ENCODE assay signal across 15 cellular contexts in the genomic region with DNA sequence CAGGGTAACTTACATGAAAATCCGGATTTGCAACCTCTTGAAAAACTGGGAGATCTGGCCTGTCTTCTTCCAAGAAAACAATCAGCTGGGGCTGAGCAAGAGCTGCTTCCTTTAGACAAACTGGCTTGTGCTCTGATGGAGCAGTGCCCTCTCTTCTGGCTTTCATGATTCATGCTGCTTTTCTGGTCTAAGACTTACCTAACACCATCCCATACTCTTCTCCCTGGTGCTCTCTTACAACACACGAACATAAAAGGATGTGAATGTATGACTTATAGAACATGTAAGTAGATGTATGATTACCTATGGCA. TPM values are rescaled to one million over a fixed set of nuclear protein-coding genes. Genes with fewer than 3 reads are reported as not detected.
DNase-seq lines count a peak whose midpoint lies in the region; ATAC-seq, FAIRE-seq and TF ChIP-seq lines count a peak whose summit lies in the region.
"Had no signal": no experiment of that assay in that cellular context is flagged by ENCODE, and none has a peak within 500 bp of the region (broad histone marks: within the 10 kb centered on the region; RNA-seq: fewer than 3 reads in every experiment).

No MANE protein-coding gene starts in this region.

- H4K20me1 ChIP-seq in IMR-90 (ENCODE audit: insufficient read depth, low read length), result peaks cover 80% of the 10 kb centered on the region

- no peak overlapping the region for H2AK9ac ChIP-seq in IMR-90 (replicated peaks; ENCODE audit: low read depth, low read length, poor library complexity)

- no peak overlapping the region for H3K27ac Mint-ChIP-seq in stimulated activated effector memory CD8-positive, alpha-beta T cell treated with anti-CD3 and anti-CD28 coated beads, Interleukin-12 subunit alpha, Interleukin-12 subunit beta, amount 100 ng/mL, for 72 hours
- H3K27ac Mint-ChIP-seq: activated CD8-positive, alpha-beta T cell treated with anti-CD3 and anti-CD28 coated beads for 36 hours; activated naive CD4-positive, alpha-beta T cell treated with anti-CD3 and anti-CD28 coated beads, Interleukin-2, amount 50 U/mL, for 24 hours; T-helper 17 cell had no signal

- CTCF ChIA-PET in A549 (lab: Yijun Ruan, JAX), result interaction anchor here (0.6 to 2.5 kb wide), 7 partner anchors 10 to 263 kb away, joined by 3 to 14 read pairs (median 3); a partner anchor contains a TSS
- CTCF ChIA-PET in IMR-90 (lab: Yijun Ruan, JAX), result interaction anchor here (1.0 kb wide), 1 partner anchor 113 kb away, joined by 5 read pairs; no protein-coding TSS in a partner anchor

- TF ChIP-seq POLR2A in A549 (IDR thresholded peaks at IDR 0.05; ENCODE audit: low read length) (no peak), IMR-90 (IDR thresholded peaks at IDR 0.05; ENCODE audit: low read depth, low read length) (no peak)

- H3K4me2 ChIP-seq in A549, result peak overlapping the region; percentile 50
- no peak overlapping the region for H3K4me2 ChIP-seq in IMR-90 (ENCODE audit: low read depth, low read length)

- no peak overlapping the region for H3K4ac ChIP-seq in IMR-90 (ENCODE audit: low read depth, low read length)

- H3K79me1 ChIP-seq in IMR-90 (ENCODE audit: low read depth in 1 of 2, low read length in 2 of 2), result peaks cover 14 to 70% of the 10 kb centered on the region in 2 experiments; a peak in 3 of 4 replicates

- H2AK5ac ChIP-seq in IMR-90 (ENCODE audit: low read depth, low read length), result no peak overlapping the region

- peaks cover 4% of the 10 kb centered on the region for H3K9me3 Mint-ChIP-seq in stimulated activated effector memory CD8-positive, alpha-beta T cell treated with anti-CD3 and anti-CD28 coated beads, Interleukin-12 subunit alpha, Interleukin-12 subunit beta, amount 100 ng/mL, for 72 hours

- peak; percentile 83 for FAIRE-seq in A549 (lab: Jason Lieb, UNC)

- no peaks in the 10 kb centered on the region for H3K36me3 Mint-ChIP-seq in stimulated activated effector memory CD8-positive, alpha-beta T cell treated with anti-CD3 and anti-CD28 coated beads, Interleukin-12 subunit alpha, Interleukin-12 subunit beta, amount 100 ng/mL, for 72 hours

- H3K14ac ChIP-seq in IMR-90 (replicated peaks; ENCODE audit: low read depth, low read length), result no peak overlapping the region

- no peak overlapping the region for H3K23ac ChIP-seq in IMR-90 (ENCODE audit: low read depth, low read length)

- H3K4me1 Mint-ChIP-seq in stimulated activated effector memory CD8-positive, alpha-beta T cell treated with anti-CD3 and anti-CD28 coated beads, Interleukin-12 subunit alpha, Interleukin-12 subunit beta, amount 100 ng/mL, for 72 hours, result no peaks in the 10 kb centered on the region
- H3K4me1 Mint-ChIP-seq: activated naive CD4-positive, alpha-beta T cell treated with anti-CD3 and anti-CD28 coated beads, Interleukin-2, amount 50 U/mL, for 24 hours; T-helper 17 cell had no signal

- H4K8ac ChIP-seq in IMR-90 (ENCODE audit: low read depth in 2 of 2, low read length in 2 of 2), result no peak overlapping the region

- H3K9ac ChIP-seq in IMR-90 (ENCODE audit: low read depth, low read length), result no peak overlapping the region

- POLR2A ChIA-PET in A549 (lab: Yijun Ruan, JAX) (interaction anchor here (1.4 kb wide), 1 partner anchor 9 kb away, joined by 4 read pairs; a partner anchor contains a TSS), IMR-90 (lab: Charles Lee; ENCODE audit: unreplicated experiment) (no interaction called here)

- no peak overlapping the region for H4K91ac ChIP-seq in IMR-90 (ENCODE audit: insufficient read depth, low read depth, low read length)

- H2AFZ ChIP-seq in IMR-90 (replicated peaks; ENCODE audit: low read length, poor library complexity), result no peak overlapping the region

- TF ChIP-seq EP300 in A549 (IDR thresholded peaks at IDR 0.05), result no peak

- no peak overlapping the region for H3K4me3 Mint-ChIP-seq in stimulated activated effector memory CD8-positive, alpha-beta T cell treated with anti-CD3 and anti-CD28 coated beads, Interleukin-12 subunit alpha, Interleukin-12 subunit beta, amount 100 ng/mL, for 72 hours
- H3K4me3 Mint-ChIP-seq: activated CD8-positive, alpha-beta T cell treated with anti-CD3 and anti-CD28 coated beads for 36 hours; activated naive CD4-positive, alpha-beta T cell treated with anti-CD3 and anti-CD28 coated beads, Interleukin-2, amount 50 U/mL, for 24 hours; T-helper 17 cell had no signal

- H3K4me1 ChIP-seq in A549 (peaks cover 67% of the 10 kb centered on the region), IMR-90 (ENCODE audit: control insufficient read depth, insufficient read depth, low read length) (peaks cover 6% of the 10 kb centered on the region)

- dilution Hi-C loops in IMR-90 (cut with HindIII; ENCODE audit: low sequenced_read_pairs, unreplicated experiment), result no loop called here

- no peak overlapping the region for H3K56ac ChIP-seq in IMR-90 (ENCODE audit: extremely low read depth, insufficient read depth, low read length)

- H3K4me3 ChIP-seq in A549 (no peak overlapping the region), IMR-90 (ENCODE audit: insufficient read depth, low read depth, low read length) (no peak overlapping the region), cardiac fibroblast (replicated peaks in 1 of 2; ENCODE audit: low read depth in 2 of 2, low read length in 2 of 2) (no peak overlapping the region)
- H3K4me3 ChIP-seq: thoracic aorta had no signal

- no peak overlapping the region for H2BK120ac ChIP-seq in IMR-90 (ENCODE audit: low read depth, low read length)

- H3K27me3 ChIP-seq in IMR-90 (ENCODE audit: control insufficient read depth, insufficient read depth, low read length), result no peaks in the 10 kb centered on the region

- 38% methylated on average over 2 of the region's 2 CpGs for WGBS in A549 (ENCODE audit: missing lambda C conversion rate)
- no CpG with 5 or more reads among the region's 2 CpGs for WGBS in IMR-90 (ENCODE audit: extremely low coverage in 2 of 2, insufficient read length in 1 of 2), 2 experiments

- no peaks in the 10 kb centered on the region; the same call in 1 of the 2 replicates for H3K9me1 ChIP-seq in IMR-90 (ENCODE audit: insufficient read depth, low read length)

- no peak overlapping the region for H4K5ac ChIP-seq in IMR-90 (ENCODE audit: low read depth, low read length)

- H3K36me3 ChIP-seq in IMR-90 (ENCODE audit: control insufficient read depth, insufficient read depth, low read length), result no peaks in the 10 kb centered on the region
- H3K36me3 ChIP-seq: thoracic aorta had no signal

- TF ChIP-seq RAD21 in A549 (conservative IDR thresholded peaks at IDR 0.05 in 1 of 2, IDR thresholded peaks at IDR 0.05 in 1 of 2) (no peak), IMR-90 (IDR thresholded peaks at IDR 0.05; ENCODE audit: low read length) (no peak)

- intact Hi-C loops in IMR-90 (cut with micrococcal nuclease) (no loop called here), left colon (cut with DNase I, micrococcal nuclease) (no loop called here)

- no peak for TF ChIP-seq CTCF in A549 (IDR thresholded peaks at IDR 0.05)
- TF ChIP-seq CTCF in IMR-90 (conservative IDR thresholded peaks at IDR 0.05; ENCODE audit: low read depth, low read length), result no peak
- TF ChIP-seq CTCF in cardiac fibroblast (IDR thresholded peaks at IDR 0.05; ENCODE audit: low read depth, low read length), result no peak

- no peak overlapping the region for H2BK20ac ChIP-seq in IMR-90 (ENCODE audit: low read depth, low read length)

- H2BK15ac ChIP-seq in IMR-90 (ENCODE audit: low read depth, low read length), result no peak overlapping the region

- no peak overlapping the region for H2BK5ac ChIP-seq in IMR-90 (ENCODE audit: low read depth, low read length, poor library complexity, severe bottlenecking)

- peak; percentile 61 to 68; a peak in 4 of 6 replicates for ATAC-seq in A549
- ATAC-seq in IMR-90 (ENCODE audit: low read depth), result peak; percentile 60; the same call in 1 of the 2 replicates
- peak; percentile 69 for ATAC-seq in left colon
- no peak for ATAC-seq in GM21717 (IDR thresholded peaks at IDR 0.05; ENCODE audit: unreplicated experiment)
- no peak for ATAC-seq in stimulated activated effector memory CD8-positive, alpha-beta T cell treated with anti-CD3 and anti-CD28 coated beads, Interleukin-12 subunit alpha, Interleukin-12 subunit beta, amount 100 ng/mL, for 72 hours
- ATAC-seq: activated CD8-positive, alpha-beta T cell treated with anti-CD3 and anti-CD28 coated beads for 36 hours; T-helper 17 cell had no signal

- DNase-seq in A549 (ENCODE audit: low read depth in 1 of 2, low spot score in 1 of 2), result peak in 1 of 2 experiments; percentile 27
- peak; percentile 69 for DNase-seq in IMR-90
- peak; percentile 64 to 82 for DNase-seq in cardiac fibroblast (ENCODE audit: low read depth in 2 of 2)
- no peak for DNase-seq in left colon
- DNase-seq in mucosa of gallbladder (ENCODE audit: low spot score), result no peak
- no peak for DNase-seq in stimulated activated effector memory CD8-positive, alpha-beta T cell treated with anti-CD3 and anti-CD28 coated beads, Interleukin-12 subunit alpha, Interleukin-12 subunit beta, amount 100 ng/mL, for 72 hours (ENCODE audit: low spot score in 2 of 2)
- DNase-seq in NCI-H446 (lab: John Stamatoyannopoulos, UW), result no peak
- DNase-seq: activated CD8-positive, alpha-beta T cell treated with anti-CD3 and anti-CD28 coated beads for 36 hours; hypothalamus; NCI-H1694 treated with DMSO at 0.1 percent for 48 hours; retina; T-helper 17 cell had no signal

- no peak overlapping the region for H3K18ac ChIP-seq in IMR-90 (ENCODE audit: low read depth, low read length)

- in situ Hi-C loops in IMR-90 (cut with MboI; ENCODE audit: low sequenced_read_pairs), result loop anchor here (10.0 kb wide), 1 partner anchor 112 kb away; no protein-coding TSS in a partner anchor

- H3K27ac ChIP-seq in A549, result no peak overlapping the region
- H3K27ac ChIP-seq in IMR-90 (ENCODE audit: insufficient read depth, low read length), result no peak overlapping the region
- H3K27ac ChIP-seq: thoracic aorta had no signal

- H3K9me3 ChIP-seq in A549, result no peaks in the 10 kb centered on the region
- no peaks in the 10 kb centered on the region for H3K9me3 ChIP-seq in IMR-90 (ENCODE audit: control insufficient read depth, insufficient read depth, low read length)
- H3K9me3 ChIP-seq: thoracic aorta had no signal

- no TSS peak for BruUV-seq in IMR-90 (replicated peaks; lab: Mats Ljungman, UMichigan)

TF ChIP-seq in A549, 52 proteins besides CTCF, POLR2A, EP300 and RAD21 (continues in another document):
- no peak for TF ChIP-seq MAFK (IDR thresholded peaks at IDR 0.05; ENCODE audit: partially characterized antibody)
- no peak for TF ChIP-seq JUNB (IDR thresholded peaks at IDR 0.05)

TF ChIP-seq in IMR-90, 13 proteins besides CTCF, POLR2A, EP300 and RAD21 (continues in another document):
- no peak for TF ChIP-seq CEBPB (IDR thresholded peaks at IDR 0.05; ENCODE audit: low read depth, low read length)

RNA-seq across cellular contexts. Expression of a gene that starts 9.9 kb away (rescaled TPM):
- 158 and 179 TPM in 2 replicates for polyA plus RNA-seq in A549 (2011; rRNA removed)
- polyA plus RNA-seq in A549 (2012; cell fraction: cytosol; rRNA removed), result 40.7 and 44.6 TPM in 2 replicates
- polyA plus RNA-seq in A549 (2012; cell fraction: nucleus; rRNA removed), result 35.6 and 48.6 TPM in 2 replicates
- polyA plus RNA-seq in A549 (2017; fragmentation: RNase III; extraction: RNeasy Plus Mini Kit Qiagen cat#74134 plus additional on column Dnase treatment), result 55.0 to 60.6 TPM (median 60.3 TPM) in 3 replicates
- 136 and 137 TPM in 2 replicates for polyA minus RNA-seq in A549 (2011; rRNA and poly(A)+ RNA removed)
- total RNA-seq in IMR-90 (2012; rRNA removed), result 43.4 and 61.7 TPM in 2 replicates
- polyA plus RNA-seq in IMR-90 (2012; rRNA removed), result 41.9 and 42.2 TPM in 2 replicates
- polyA plus RNA-seq in IMR-90 (2012; cell fraction: cytosol; rRNA removed), result 13.8 and 15.5 TPM in 2 replicates
- polyA plus RNA-seq in IMR-90 (2012; cell fraction: nucleus; rRNA removed; ENCODE audit: low replicate concordance), result 15.4 and 56.9 TPM in 2 replicates
- 10 to 100 TPM; 69.9 to 86.4 TPM for total RNA-seq in left colon
- 105 TPM for total RNA-seq in mucosa of gallbladder
- total RNA-seq: activated CD8-positive, alpha-beta T cell treated with anti-CD3 and anti-CD28 coated beads for 36 hours had no signal

Comparison
In these comparisons a context has a peak if more than half of its experiments do, and no peak if none do; other contexts are left out.
1. ATAC-seq: peak in A549 (2 of 2), IMR-90 (single experiment) and left colon (single experiment); none in GM21717 (single experiment) and stimulated activated effector memory CD8-positive, alpha-beta T cell treated with anti-CD3 and anti-CD28 coated beads, Interleukin-12 subunit alpha, Interleukin-12 subunit beta, amount 100 ng/mL, for 72 hours (single experiment).
2. DNase-seq: peak in IMR-90 (single experiment) and cardiac fibroblast (2 of 2); none in left colon (0 of 2), mucosa of gallbladder (single experiment), stimulated activated effector memory CD8-positive, alpha-beta T cell treated with anti-CD3 and anti-CD28 coated beads, Interleukin-12 subunit alpha, Interleukin-12 subunit beta, amount 100 ng/mL, for 72 hours (0 of 2) and NCI-H446 (0 of 2).